1 cellular context compared by ENCODE assay signal in the genomic region with DNA sequence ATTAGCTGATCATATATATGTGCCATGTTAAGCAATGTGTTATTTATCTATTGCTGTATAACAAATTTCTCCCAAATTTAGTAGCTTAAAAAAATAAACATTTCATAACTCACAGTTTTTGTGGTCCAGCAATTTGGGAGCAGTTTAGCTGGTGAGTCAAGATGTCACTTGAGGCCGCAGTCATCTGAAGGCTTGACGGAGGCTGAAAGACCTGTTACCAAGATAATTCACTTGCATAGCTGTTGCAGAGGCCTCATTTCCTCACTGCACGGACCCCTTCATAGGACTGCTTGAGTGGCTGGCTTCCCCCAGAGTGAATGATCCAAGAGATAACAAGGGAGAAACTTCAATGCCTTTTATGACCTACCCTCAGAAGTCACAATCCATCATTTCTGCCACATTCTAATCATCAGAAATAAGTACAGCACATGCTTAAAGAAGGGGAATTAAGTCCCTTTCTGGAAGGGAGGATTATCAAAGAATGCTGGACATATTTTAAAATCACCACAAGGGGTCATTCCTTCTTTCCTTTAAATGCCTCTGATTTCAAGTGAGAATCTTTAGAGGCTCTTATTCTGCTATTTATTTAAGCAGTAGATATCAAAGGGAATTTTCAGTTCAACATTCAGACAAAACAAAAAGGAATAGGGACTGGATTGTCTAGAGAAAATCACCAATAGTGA.
TF ChIP-seq lines count a peak whose summit lies in the region.

No MANE protein-coding gene starts in this region.

TF ChIP-seq in K562, 482 proteins besides CTCF, POLR2A, EP300 and RAD21 (continues in another document):
- TF ChIP-seq ZFP30 (CRISPR knock-in tag; IDR thresholded peaks at IDR 0.05; ENCODE audit: borderline replicate concordance): no peak
- TF ChIP-seq DACH1 (IDR thresholded peaks at IDR 0.05; ENCODE audit: partially characterized antibody): no peak
- no peak for TF ChIP-seq SUPT5H (IDR thresholded peaks at IDR 0.05)
- no peak for TF ChIP-seq XRCC5 (IDR thresholded peaks at IDR 0.05; ENCODE audit: low read depth, low read length)
- no peak for TF ChIP-seq GTF2F1 (IDR thresholded peaks at IDR 0.05; ENCODE audit: low read depth, low read length)
- TF ChIP-seq CREB1 (IDR thresholded peaks at IDR 0.05): no peak
- TF ChIP-seq CREB1 (CRISPR knock-in tag; IDR thresholded peaks at IDR 0.05): no peak
- TF ChIP-seq CEBPG (CRISPR knock-in tag; IDR thresholded peaks at IDR 0.05): no peak
- 0 out of 4 replicates have a peak, but pooled peaks of 1 of the 2 experiments have one; percentile 31 for TF ChIP-seq CEBPG (tag; conservative IDR thresholded peaks at IDR 0.05 in 1 of 2, IDR thresholded peaks at IDR 0.05 in 1 of 2)
- 0 out of 2 replicates have a peak, but pooled peaks have one; percentile 16 for TF ChIP-seq SMC3 (conservative IDR thresholded peaks at IDR 0.05; ENCODE audit: insufficient read depth, low read depth, low read length)
- TF ChIP-seq, protein P1, sequence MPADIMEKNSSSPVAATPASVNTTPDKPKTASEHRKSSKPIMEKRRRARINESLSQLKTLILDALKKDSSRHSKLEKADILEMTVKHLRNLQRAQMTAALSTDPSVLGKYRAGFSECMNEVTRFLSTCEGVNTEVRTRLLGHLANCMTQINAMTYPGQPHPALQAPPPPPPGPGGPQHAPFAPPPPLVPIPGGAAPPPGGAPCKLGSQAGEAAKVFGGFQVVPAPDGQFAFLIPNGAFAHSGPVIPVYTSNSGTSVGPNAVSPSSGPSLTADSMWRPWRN (IDR thresholded peaks at IDR 0.05; ENCODE audit: low read depth): no peak
- no peak for TF ChIP-seq FOS (IDR thresholded peaks at IDR 0.05; ENCODE audit: extremely low read depth, insufficient read length)
- TF ChIP-seq, protein P2, sequence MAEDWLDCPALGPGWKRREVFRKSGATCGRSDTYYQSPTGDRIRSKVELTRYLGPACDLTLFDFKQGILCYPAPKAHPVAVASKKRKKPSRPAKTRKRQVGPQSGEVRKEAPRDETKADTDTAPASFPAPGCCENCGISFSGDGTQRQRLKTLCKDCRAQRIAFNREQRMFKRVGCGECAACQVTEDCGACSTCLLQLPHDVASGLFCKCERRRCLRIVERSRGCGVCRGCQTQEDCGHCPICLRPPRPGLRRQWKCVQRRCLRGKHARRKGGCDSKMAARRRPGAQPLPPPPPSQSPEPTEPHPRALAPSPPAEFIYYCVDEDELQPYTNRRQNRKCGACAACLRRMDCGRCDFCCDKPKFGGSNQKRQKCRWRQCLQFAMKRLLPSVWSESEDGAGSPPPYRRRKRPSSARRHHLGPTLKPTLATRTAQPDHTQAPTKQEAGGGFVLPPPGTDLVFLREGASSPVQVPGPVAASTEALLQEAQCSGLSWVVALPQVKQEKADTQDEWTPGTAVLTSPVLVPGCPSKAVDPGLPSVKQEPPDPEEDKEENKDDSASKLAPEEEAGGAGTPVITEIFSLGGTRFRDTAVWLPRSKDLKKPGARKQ (CRISPR knock-in tag; IDR thresholded peaks at IDR 0.05): no peak
- TF ChIP-seq ZNF184 (CRISPR knock-in tag; IDR thresholded peaks at IDR 0.05): no peak
- TF ChIP-seq ELF1 (tag; IDR thresholded peaks at IDR 0.05): no peak
- no peak for TF ChIP-seq HSF4 (CRISPR knock-in tag; IDR thresholded peaks at IDR 0.05; ENCODE audit: borderline replicate concordance)
- TF ChIP-seq CBFB (CRISPR knock-in tag; IDR thresholded peaks at IDR 0.05): no peak
- TF ChIP-seq PRPF4 (IDR thresholded peaks at IDR 0.05; ENCODE audit: insufficient read depth, low read depth, low read length, poor library complexity, severe bottlenecking): no peak
- TF ChIP-seq POU5F1 (IDR thresholded peaks at IDR 0.05; ENCODE audit: borderline replicate concordance, low read depth, low read length, partially characterized antibody): no peak
- TF ChIP-seq HNRNPLL (IDR thresholded peaks at IDR 0.05; ENCODE audit: low read depth, low read length, poor library complexity, severe bottlenecking): no peak
- TF ChIP-seq ZNF707 (CRISPR knock-in tag; conservative IDR thresholded peaks at IDR 0.05): no peak
- TF ChIP-seq, protein P3, sequence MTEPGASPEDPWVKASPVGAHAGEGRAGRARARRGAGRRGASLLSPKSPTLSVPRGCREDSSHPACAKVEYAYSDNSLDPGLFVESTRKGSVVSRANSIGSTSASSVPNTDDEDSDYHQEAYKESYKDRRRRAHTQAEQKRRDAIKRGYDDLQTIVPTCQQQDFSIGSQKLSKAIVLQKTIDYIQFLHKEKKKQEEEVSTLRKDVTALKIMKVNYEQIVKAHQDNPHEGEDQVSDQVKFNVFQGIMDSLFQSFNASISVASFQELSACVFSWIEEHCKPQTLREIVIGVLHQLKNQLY (CRISPR knock-in tag; conservative IDR thresholded peaks at IDR 0.05): 0 out of 4 replicates have a peak, but pooled peaks of 1 of the 2 experiments have one; percentile 39
- no peak for TF ChIP-seq ESRRB (CRISPR knock-in tag; IDR thresholded peaks at IDR 0.05; ENCODE audit: borderline replicate concordance)
- TF ChIP-seq NUFIP1 (IDR thresholded peaks at IDR 0.05; ENCODE audit: partially characterized antibody): no peak
- TF ChIP-seq GATA2 (CRISPR knock-in tag; IDR thresholded peaks at IDR 0.05): no peak
- TF ChIP-seq TAF1 (IDR thresholded peaks at IDR 0.05; ENCODE audit: control insufficient read depth, extremely low read depth, insufficient read depth, low read length, severe bottlenecking): no peak
- TF ChIP-seq, protein P4, sequence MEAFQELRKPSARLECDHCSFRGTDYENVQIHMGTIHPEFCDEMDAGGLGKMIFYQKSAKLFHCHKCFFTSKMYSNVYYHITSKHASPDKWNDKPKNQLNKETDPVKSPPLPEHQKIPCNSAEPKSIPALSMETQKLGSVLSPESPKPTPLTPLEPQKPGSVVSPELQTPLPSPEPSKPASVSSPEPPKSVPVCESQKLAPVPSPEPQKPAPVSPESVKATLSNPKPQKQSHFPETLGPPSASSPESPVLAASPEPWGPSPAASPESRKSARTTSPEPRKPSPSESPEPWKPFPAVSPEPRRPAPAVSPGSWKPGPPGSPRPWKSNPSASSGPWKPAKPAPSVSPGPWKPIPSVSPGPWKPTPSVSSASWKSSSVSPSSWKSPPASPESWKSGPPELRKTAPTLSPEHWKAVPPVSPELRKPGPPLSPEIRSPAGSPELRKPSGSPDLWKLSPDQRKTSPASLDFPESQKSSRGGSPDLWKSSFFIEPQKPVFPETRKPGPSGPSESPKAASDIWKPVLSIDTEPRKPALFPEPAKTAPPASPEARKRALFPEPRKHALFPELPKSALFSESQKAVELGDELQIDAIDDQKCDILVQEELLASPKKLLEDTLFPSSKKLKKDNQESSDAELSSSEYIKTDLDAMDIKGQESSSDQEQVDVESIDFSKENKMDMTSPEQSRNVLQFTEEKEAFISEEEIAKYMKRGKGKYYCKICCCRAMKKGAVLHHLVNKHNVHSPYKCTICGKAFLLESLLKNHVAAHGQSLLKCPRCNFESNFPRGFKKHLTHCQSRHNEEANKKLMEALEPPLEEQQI (IDR thresholded peaks at IDR 0.05): no peak
- TF ChIP-seq, protein P5, sequence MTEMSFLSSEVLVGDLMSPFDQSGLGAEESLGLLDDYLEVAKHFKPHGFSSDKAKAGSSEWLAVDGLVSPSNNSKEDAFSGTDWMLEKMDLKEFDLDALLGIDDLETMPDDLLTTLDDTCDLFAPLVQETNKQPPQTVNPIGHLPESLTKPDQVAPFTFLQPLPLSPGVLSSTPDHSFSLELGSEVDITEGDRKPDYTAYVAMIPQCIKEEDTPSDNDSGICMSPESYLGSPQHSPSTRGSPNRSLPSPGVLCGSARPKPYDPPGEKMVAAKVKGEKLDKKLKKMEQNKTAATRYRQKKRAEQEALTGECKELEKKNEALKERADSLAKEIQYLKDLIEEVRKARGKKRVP (CRISPR knock-in tag; IDR thresholded peaks at IDR 0.05): no peak
- no peak for TF ChIP-seq PCBP2 (IDR thresholded peaks at IDR 0.05; ENCODE audit: low read depth, low read length, poor library complexity, severe bottlenecking)
- no peak for TF ChIP-seq CBFA2T2 (conservative IDR thresholded peaks at IDR 0.05)
- no peak for TF ChIP-seq ZNF785 (CRISPR knock-in tag; IDR thresholded peaks at IDR 0.05)
- TF ChIP-seq GATAD2B (IDR thresholded peaks at IDR 0.05; ENCODE audit: borderline replicate concordance): no peak
- TF ChIP-seq POLR2AphosphoS2 (IDR thresholded peaks at IDR 0.05; ENCODE audit: low read length): no peak
- no peak for TF ChIP-seq POLR3A (IDR thresholded peaks at IDR 0.05; ENCODE audit: borderline replicate concordance, extremely low read depth, insufficient read depth, insufficient read length)
- TF ChIP-seq ILK (tag; IDR thresholded peaks at IDR 0.05; ENCODE audit: borderline replicate concordance, low read depth): no peak
- no peak for TF ChIP-seq NCOA1 (IDR thresholded peaks at IDR 0.05; ENCODE audit: low read depth)
- no peak for TF ChIP-seq STAT5B (CRISPR knock-in tag; IDR thresholded peaks at IDR 0.05)
- TF ChIP-seq HDAC1 (IDR thresholded peaks at IDR 0.05): no peak
- TF ChIP-seq RAD51 (IDR thresholded peaks at IDR 0.05; ENCODE audit: borderline replicate concordance, low read depth): 0 out of 2 replicates have a peak, but pooled peaks have one; percentile 9
- TF ChIP-seq, protein P6, sequence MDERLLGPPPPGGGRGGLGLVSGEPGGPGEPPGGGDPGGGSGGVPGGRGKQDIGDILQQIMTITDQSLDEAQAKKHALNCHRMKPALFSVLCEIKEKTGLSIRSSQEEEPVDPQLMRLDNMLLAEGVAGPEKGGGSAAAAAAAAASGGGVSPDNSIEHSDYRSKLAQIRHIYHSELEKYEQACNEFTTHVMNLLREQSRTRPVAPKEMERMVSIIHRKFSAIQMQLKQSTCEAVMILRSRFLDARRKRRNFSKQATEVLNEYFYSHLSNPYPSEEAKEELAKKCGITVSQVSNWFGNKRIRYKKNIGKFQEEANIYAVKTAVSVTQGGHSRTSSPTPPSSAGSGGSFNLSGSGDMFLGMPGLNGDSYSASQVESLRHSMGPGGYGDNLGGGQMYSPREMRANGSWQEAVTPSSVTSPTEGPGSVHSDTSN (CRISPR knock-in tag; IDR thresholded peaks at IDR 0.05; ENCODE audit: low read depth): no peak
- TF ChIP-seq, protein P6 (tag; conservative IDR thresholded peaks at IDR 0.05; ENCODE audit: low read depth): peak; percentile 45
- TF ChIP-seq CHD1 (IDR thresholded peaks at IDR 0.05; ENCODE audit: low read length): no peak
- TF ChIP-seq, protein P7, sequence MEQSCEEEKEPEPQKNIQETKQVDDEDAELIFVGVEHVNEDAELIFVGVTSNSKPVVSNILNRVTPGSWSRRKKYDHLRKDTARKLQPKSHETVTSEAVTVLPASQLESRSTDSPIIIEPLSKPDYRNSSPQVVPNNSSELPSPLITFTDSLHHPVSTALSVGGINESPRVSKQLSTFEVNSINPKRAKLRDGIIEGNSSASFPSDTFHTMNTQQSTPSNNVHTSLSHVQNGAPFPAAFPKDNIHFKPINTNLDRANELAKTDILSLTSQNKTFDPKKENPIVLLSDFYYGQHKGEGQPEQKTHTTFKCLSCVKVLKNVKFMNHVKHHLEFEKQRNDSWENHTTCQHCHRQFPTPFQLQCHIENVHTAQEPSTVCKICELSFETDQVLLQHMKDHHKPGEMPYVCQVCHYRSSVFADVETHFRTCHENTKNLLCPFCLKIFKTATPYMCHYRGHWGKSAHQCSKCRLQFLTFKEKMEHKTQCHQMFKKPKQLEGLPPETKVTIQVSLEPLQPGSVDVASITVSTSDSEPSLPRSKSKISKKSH (CRISPR knock-in tag; IDR thresholded peaks at IDR 0.05): no peak
- no peak for TF ChIP-seq DPF2 (IDR thresholded peaks at IDR 0.05)
- TF ChIP-seq ZNF507 (tag; conservative IDR thresholded peaks at IDR 0.05): no peak
- no peak for TF ChIP-seq PHTF2 (CRISPR knock-in tag; IDR thresholded peaks at IDR 0.05)
- TF ChIP-seq MEIS2 (IDR thresholded peaks at IDR 0.05; ENCODE audit: partially characterized antibody): peak; percentile 51
- TF ChIP-seq CBFA2T3 (IDR thresholded peaks at IDR 0.05): no peak
